Comparison of ENCODE assay signal across 2 cellular contexts in genomic region chr17:41689497-41690299, GRCh38.
TF ChIP-seq lines count a peak whose summit lies in the region.

No MANE protein-coding gene starts in this region.

TF ChIP-seq in HCT116, 20 proteins besides CTCF, POLR2A, EP300 and RAD21:
- no peak for TF ChIP-seq EZH2 (IDR thresholded peaks at IDR 0.05)
- TF ChIP-seq POLR2AphosphoS5 (IDR thresholded peaks at IDR 0.05; ENCODE audit: low read depth, low read length), result peak; percentile 80; the same call in 1 of the 2 replicates
- no peak for TF ChIP-seq CEBPB (IDR thresholded peaks at IDR 0.05; ENCODE audit: low read depth)
- TF ChIP-seq ATF3 (IDR thresholded peaks at IDR 0.05), result no peak; the same call in 1 of the 2 replicates
- TF ChIP-seq SIN3A (IDR thresholded peaks at IDR 0.05; ENCODE audit: low read depth), result peak; percentile 20; the same call in 1 of the 2 replicates
- no peak for TF ChIP-seq ELF1 (IDR thresholded peaks at IDR 0.05; ENCODE audit: borderline replicate concordance, low read depth)
- peak; percentile 18; the same call in 1 of the 2 replicates for TF ChIP-seq FOSL1 (IDR thresholded peaks at IDR 0.05; ENCODE audit: low read depth)
- peak; percentile 23 for TF ChIP-seq MAX (IDR thresholded peaks at IDR 0.05)

TF ChIP-seq in GM12878, 131 proteins besides CTCF, POLR2A, EP300 and RAD21 (continues in another document):
- TF ChIP-seq RELB (IDR thresholded peaks at IDR 0.05; ENCODE audit: low read depth), result no peak; the same call in 1 of the 2 replicates
- TF ChIP-seq SMC3 (IDR thresholded peaks at IDR 0.05; ENCODE audit: borderline replicate concordance, low read length), result no peak
- TF ChIP-seq RAD51 (IDR thresholded peaks at IDR 0.05), result peak; percentile 67; the same call in 1 of the 2 replicates
- no peak for TF ChIP-seq TAF1 (IDR thresholded peaks at IDR 0.05; ENCODE audit: borderline replicate concordance, low read depth, low read length)
- TF ChIP-seq PML (IDR thresholded peaks at IDR 0.05; ENCODE audit: low read length), result no peak
- no peak; the same call in 1 of the 2 replicates for TF ChIP-seq USF2 (IDR thresholded peaks at IDR 0.05; ENCODE audit: borderline replicate concordance, low read depth, low read length)
- no peak for TF ChIP-seq CUX1 (IDR thresholded peaks at IDR 0.05; ENCODE audit: insufficient replicate concordance, low read depth, low read length)
- TF ChIP-seq STAT3 (IDR thresholded peaks at IDR 0.05; ENCODE audit: low read depth, low read length), result peak; percentile 38; the same call in 1 of the 2 replicates
- peak; percentile 60; the same call in 1 of the 2 replicates for TF ChIP-seq MTA3 (IDR thresholded peaks at IDR 0.05; ENCODE audit: borderline replicate concordance, low read length)
- TF ChIP-seq ATF2 (IDR thresholded peaks at IDR 0.05; ENCODE audit: low read length), result peak; percentile 14; the same call in 1 of the 2 replicates
- no peak for TF ChIP-seq ZNF274 (IDR thresholded peaks at IDR 0.05; ENCODE audit: insufficient read depth, insufficient read length)
- TF ChIP-seq PAX8 (IDR thresholded peaks at IDR 0.05), result no peak
- no peak for TF ChIP-seq CEBPB (IDR thresholded peaks at IDR 0.05; ENCODE audit: borderline replicate concordance in 1 of 2, low read depth in 2 of 2, low read length in 2 of 2)
- TF ChIP-seq RUNX3 (IDR thresholded peaks at IDR 0.05; ENCODE audit: low read length), result peak; percentile 6; the same call in 1 of the 2 replicates
- no peak for TF ChIP-seq TCF3 (IDR thresholded peaks at IDR 0.05; ENCODE audit: borderline replicate concordance, insufficient read depth, low read depth, low read length)
- TF ChIP-seq WRNIP1 (IDR thresholded peaks at IDR 0.05; ENCODE audit: borderline replicate concordance, low read depth, low read length), result 0 out of 2 replicates have a peak, but pooled peaks have one; percentile 7
- no peak for TF ChIP-seq ETV6 (conservative IDR thresholded peaks at IDR 0.05 in 1 of 2, IDR thresholded peaks at IDR 0.05 in 1 of 2; ENCODE audit: borderline replicate concordance in 1 of 2, low read depth in 1 of 2)
- peak; percentile 72 for TF ChIP-seq NKRF (conservative IDR thresholded peaks at IDR 0.05)
- no peak for TF ChIP-seq SPI1 (IDR thresholded peaks at IDR 0.05; ENCODE audit: borderline replicate concordance, insufficient read depth, low read depth, low read length)
- no peak for TF ChIP-seq NR2C2 (IDR thresholded peaks at IDR 0.05; ENCODE audit: borderline replicate concordance, control insufficient read depth, insufficient read length, low read depth)
- TF ChIP-seq ZBTB4 (CRISPR knock-in tag; IDR thresholded peaks at IDR 0.05), result no peak
- TF ChIP-seq BMI1 (IDR thresholded peaks at IDR 0.05; ENCODE audit: borderline replicate concordance), result 0 out of 2 replicates have a peak, but pooled peaks have one; percentile 11
- peak; percentile 69 for TF ChIP-seq USF1 (IDR thresholded peaks at IDR 0.05; ENCODE audit: borderline replicate concordance, extremely low read length, insufficient read depth, low read depth, low read length)
- no peak for TF ChIP-seq CBX5 (IDR thresholded peaks at IDR 0.05; ENCODE audit: low read depth)
- no peak for TF ChIP-seq SP1 (IDR thresholded peaks at IDR 0.05; ENCODE audit: low read depth, low read length)
- no peak for TF ChIP-seq KDM1A (IDR thresholded peaks at IDR 0.05; ENCODE audit: borderline replicate concordance)
- no peak for TF ChIP-seq CREM (IDR thresholded peaks at IDR 0.05; ENCODE audit: low read depth)
- TF ChIP-seq CHD2 (IDR thresholded peaks at IDR 0.05; ENCODE audit: borderline replicate concordance, low read depth, low read length), result no peak
- TF ChIP-seq MXI1 (IDR thresholded peaks at IDR 0.05; ENCODE audit: low read depth, low read length), result 0 out of 2 replicates have a peak, but pooled peaks have one; percentile 88
- peak; percentile 58; the same call in 1 of the 2 replicates for TF ChIP-seq SIN3A (IDR thresholded peaks at IDR 0.05; ENCODE audit: low read depth, low read length)
- no peak for TF ChIP-seq ZBTB33 (IDR thresholded peaks at IDR 0.05)
- peak; percentile 55; the same call in 1 of the 2 replicates for TF ChIP-seq POLR2AphosphoS5 (IDR thresholded peaks at IDR 0.05; ENCODE audit: low read length)
- TF ChIP-seq FOXK2 (IDR thresholded peaks at IDR 0.05), result peak; percentile 39; the same call in 1 of the 2 replicates
- no peak for TF ChIP-seq JUND (IDR thresholded peaks at IDR 0.05; ENCODE audit: low read depth, low read length)
- TF ChIP-seq IRF3 (IDR thresholded peaks at IDR 0.05), result no peak
